8 cellular contexts compared by ENCODE assay signal in genomic region chr6:35601331-35602132, GRCh38.
DNase-seq lines count a peak whose midpoint lies in the region; ATAC-seq and TF ChIP-seq lines count a peak whose summit lies in the region.

No MANE protein-coding gene starts in this region.

- peaks cover 46% of the 10 kb centered on the region for H3K4me1 Mint-ChIP-seq in activated naive CD8-positive, alpha-beta T cell treated with anti-CD3 and anti-CD28 coated beads, Interleukin-2, amount 10 ng/mL, durations not matched to agents 7 days and 5 days

- no peak for TF ChIP-seq POLR2A in heart left ventricle (IDR thresholded peaks at IDR 0.05)

- peaks cover 29% of the 10 kb centered on the region for H3K36me3 Mint-ChIP-seq in activated naive CD8-positive, alpha-beta T cell treated with anti-CD3 and anti-CD28 coated beads, Interleukin-2, amount 10 ng/mL, durations not matched to agents 7 days and 5 days

- H3K9me3 Mint-ChIP-seq in activated naive CD8-positive, alpha-beta T cell treated with anti-CD3 and anti-CD28 coated beads, Interleukin-2, amount 10 ng/mL, durations not matched to agents 7 days and 5 days, result no peaks in the 10 kb centered on the region

- H3K4me3 Mint-ChIP-seq in activated naive CD8-positive, alpha-beta T cell treated with anti-CD3 and anti-CD28 coated beads, Interleukin-2, amount 10 ng/mL, durations not matched to agents 7 days and 5 days, result peak overlapping the region; percentile 85

- H3K27ac Mint-ChIP-seq in activated naive CD8-positive, alpha-beta T cell treated with anti-CD3 and anti-CD28 coated beads, Interleukin-2, amount 10 ng/mL, durations not matched to agents 7 days and 5 days, result peak overlapping the region; percentile 98

- POLR2A ChIA-PET in activated naive CD8-positive, alpha-beta T cell treated with anti-CD3 and anti-CD28 coated beads, Interleukin-2, amount 10 ng/mL, durations not matched to agents 7 days and 5 days (lab: Charles Lee), result interaction anchor here (0.7 to 3.1 kb wide), 11 partner anchors 10 to 228 kb away, joined by 3 to 20 read pairs (median 4); no protein-coding TSS in a partner anchor

- intact Hi-C loops in heart left ventricle (cut with DNase I), result loop anchor here in 6 of 10 donors (1.0 to 5.0 kb wide), 8 partner anchors 11 to 131 kb away; partner anchors contain the start of gene FKBP5 (in 4 of the 6)

- 3 to 7% (median 5%) methylated on average over 8 of the region's 8 CpGs for WGBS in heart left ventricle, 4 donors

- no peaks in the 10 kb centered on the region for H3K9me3 ChIP-seq in heart left ventricle

- H3K36me3 ChIP-seq in heart left ventricle, result peaks cover 0 to 8% (median 6%) of the 10 kb centered on the region in 9 donors

- DNase-seq in GM03348 (ENCODE audit: low spot score), result peak; percentile 61
- peak; percentile 47 for DNase-seq in activated naive CD8-positive, alpha-beta T cell treated with anti-CD3 and anti-CD28 coated beads, Interleukin-2, amount 10 ng/mL, durations not matched to agents 7 days and 5 days
- peak in 4 of 5 donors; percentile 17 to 74 (median 43) for DNase-seq in heart left ventricle
- peak; percentile 55 for DNase-seq in putamen (ENCODE audit: low spot score)
- no peak for DNase-seq in DMS53 (lab: John Stamatoyannopoulos, UW)
- no peak for DNase-seq in NCI-H128 (lab: John Stamatoyannopoulos, UW; ENCODE audit: unreplicated experiment)

- H3K27me3 ChIP-seq in heart left ventricle, result no peaks in the 10 kb centered on the region

- peak overlapping the region in 10 of 12 donors; percentile 5 to 46 (median 27) for H3K4me3 ChIP-seq in heart left ventricle

- TF ChIP-seq CTCF in heart left ventricle (IDR thresholded peaks at IDR 0.05), result no peak

- peaks cover 29 to 100% (median 45%) of the 10 kb centered on the region in 12 donors for H3K4me1 ChIP-seq in heart left ventricle

- H3K27ac ChIP-seq in heart left ventricle, result peak overlapping the region; percentile 84 to 100 (median 94)

- peak; percentile 88 for ATAC-seq in activated naive CD8-positive, alpha-beta T cell treated with anti-CD3 and anti-CD28 coated beads, Interleukin-2, amount 10 ng/mL, durations not matched to agents 7 days and 5 days (ENCODE audit: low read depth)
- ATAC-seq in heart left ventricle, result peak; percentile 88 to 91 (median 90)
- ATAC-seq in HG02571 (IDR thresholded peaks at IDR 0.05; ENCODE audit: unreplicated experiment), result no peak

- H3K27me3 Mint-ChIP-seq in activated naive CD8-positive, alpha-beta T cell treated with anti-CD3 and anti-CD28 coated beads, Interleukin-2, amount 10 ng/mL, durations not matched to agents 7 days and 5 days, result no peaks in the 10 kb centered on the region

TF ChIP-seq in PFSK-1, 5 proteins besides CTCF, POLR2A, EP300 and RAD21:
- TF ChIP-seq, protein P1, sequence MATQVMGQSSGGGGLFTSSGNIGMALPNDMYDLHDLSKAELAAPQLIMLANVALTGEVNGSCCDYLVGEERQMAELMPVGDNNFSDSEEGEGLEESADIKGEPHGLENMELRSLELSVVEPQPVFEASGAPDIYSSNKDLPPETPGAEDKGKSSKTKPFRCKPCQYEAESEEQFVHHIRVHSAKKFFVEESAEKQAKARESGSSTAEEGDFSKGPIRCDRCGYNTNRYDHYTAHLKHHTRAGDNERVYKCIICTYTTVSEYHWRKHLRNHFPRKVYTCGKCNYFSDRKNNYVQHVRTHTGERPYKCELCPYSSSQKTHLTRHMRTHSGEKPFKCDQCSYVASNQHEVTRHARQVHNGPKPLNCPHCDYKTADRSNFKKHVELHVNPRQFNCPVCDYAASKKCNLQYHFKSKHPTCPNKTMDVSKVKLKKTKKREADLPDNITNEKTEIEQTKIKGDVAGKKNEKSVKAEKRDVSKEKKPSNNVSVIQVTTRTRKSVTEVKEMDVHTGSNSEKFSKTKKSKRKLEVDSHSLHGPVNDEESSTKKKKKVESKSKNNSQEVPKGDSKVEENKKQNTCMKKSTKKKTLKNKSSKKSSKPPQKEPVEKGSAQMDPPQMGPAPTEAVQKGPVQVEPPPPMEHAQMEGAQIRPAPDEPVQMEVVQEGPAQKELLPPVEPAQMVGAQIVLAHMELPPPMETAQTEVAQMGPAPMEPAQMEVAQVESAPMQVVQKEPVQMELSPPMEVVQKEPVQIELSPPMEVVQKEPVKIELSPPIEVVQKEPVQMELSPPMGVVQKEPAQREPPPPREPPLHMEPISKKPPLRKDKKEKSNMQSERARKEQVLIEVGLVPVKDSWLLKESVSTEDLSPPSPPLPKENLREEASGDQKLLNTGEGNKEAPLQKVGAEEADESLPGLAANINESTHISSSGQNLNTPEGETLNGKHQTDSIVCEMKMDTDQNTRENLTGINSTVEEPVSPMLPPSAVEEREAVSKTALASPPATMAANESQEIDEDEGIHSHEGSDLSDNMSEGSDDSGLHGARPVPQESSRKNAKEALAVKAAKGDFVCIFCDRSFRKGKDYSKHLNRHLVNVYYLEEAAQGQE (IDR thresholded peaks at IDR 0.05; ENCODE audit: insufficient read depth in 1 of 2, low read depth in 2 of 2, low read length in 2 of 2), result 0 out of 4 replicates have a peak, but pooled peaks of 1 of the 2 experiments have one; percentile 3
- TF ChIP-seq POLR2AphosphoS5 (IDR thresholded peaks at IDR 0.05; ENCODE audit: low read depth, low read length) (no peak; the same call in 1 of the 2 replicates), TAF1 (IDR thresholded peaks at IDR 0.05; ENCODE audit: borderline replicate concordance, insufficient read depth, low read length) (peak; percentile 14; the same call in 1 of the 2 replicates), FOXP2 (optimal IDR thresholded peaks at IDR 0.05; ENCODE audit: borderline replicate concordance, extremely low read depth, extremely low read length, insufficient read depth) (no peak), SIN3A (IDR thresholded peaks at IDR 0.05; ENCODE audit: borderline replicate concordance, insufficient read depth, low read length) (peak; percentile 17; the same call in 1 of the 2 replicates)

Comparison
In these comparisons a context has a peak if more than half of its experiments do, and no peak if none do; other contexts are left out.
1. DNase-seq: peak in GM03348 (single experiment), activated naive CD8-positive, alpha-beta T cell treated with anti-CD3 and anti-CD28 coated beads, Interleukin-2, amount 10 ng/mL, durations not matched to agents 7 days and 5 days (single experiment), heart left ventricle (4 of 5) and putamen (single experiment); none in DMS53 (single experiment) and NCI-H128 (single experiment).